18 cellular contexts compared by ENCODE assay signal in the genomic region with DNA sequence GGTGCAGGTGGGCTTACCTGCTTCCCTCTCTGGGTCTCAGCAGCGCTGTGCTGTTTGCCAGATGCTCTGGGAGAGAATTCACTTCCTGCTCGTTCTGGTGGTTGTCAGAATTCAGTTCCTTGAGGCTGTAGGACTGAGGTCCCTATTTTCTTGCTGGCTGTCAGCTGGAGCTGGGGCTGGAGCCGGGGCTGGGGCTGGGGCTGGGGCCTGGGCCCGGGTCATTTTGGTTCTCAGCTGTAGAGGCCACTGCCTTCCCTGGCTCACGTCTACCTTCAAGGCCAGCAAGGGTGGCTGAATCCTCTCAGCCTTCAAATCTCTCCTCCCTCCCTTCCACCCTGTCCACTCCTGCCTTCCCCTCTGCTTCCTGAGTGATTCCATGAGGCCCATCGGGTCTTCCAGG. TPM values are rescaled to one million over a fixed set of nuclear protein-coding genes. Genes with fewer than 3 reads are reported as not detected.
DNase-seq lines count a peak whose midpoint lies in the region; ATAC-seq and TF ChIP-seq lines count a peak whose summit lies in the region.
"Had no signal": no experiment of that assay in that cellular context is flagged by ENCODE, and none has a peak within 500 bp of the region (broad histone marks: within the 10 kb centered on the region; RNA-seq: fewer than 3 reads in every experiment).

No MANE protein-coding gene starts in this region.

- H3K27ac Mint-ChIP-seq in activated naive CD8-positive, alpha-beta T cell treated with anti-CD3 and anti-CD28 coated beads, Interleukin-2, amount 10 ng/mL, durations not matched to agents 7 days and 5 days, result peak overlapping the region; percentile 1
- H3K27ac Mint-ChIP-seq in activated naive CD8-positive, alpha-beta T cell treated with anti-CD3 and anti-CD28 coated beads, Interleukin-2, amount 50 U/mL, for 24 hours, result no peak overlapping the region
- H3K27ac Mint-ChIP-seq in neural crest cell (ENCODE audit: unreplicated experiment), result peak overlapping the region; percentile 29
- H3K27ac Mint-ChIP-seq: HFFc6 had no signal

- peaks cover 13% of the 10 kb centered on the region for H3K4me1 Mint-ChIP-seq in activated naive CD8-positive, alpha-beta T cell treated with anti-CD3 and anti-CD28 coated beads, Interleukin-2, amount 10 ng/mL, durations not matched to agents 7 days and 5 days
- no peaks in the 10 kb centered on the region for H3K4me1 Mint-ChIP-seq in activated naive CD8-positive, alpha-beta T cell treated with anti-CD3 and anti-CD28 coated beads, Interleukin-2, amount 50 U/mL, for 24 hours
- peaks cover 6% of the 10 kb centered on the region for H3K4me1 Mint-ChIP-seq in neural crest cell
- H3K4me1 Mint-ChIP-seq: CD4-positive, CD25-positive, alpha-beta regulatory T cell had no signal

- TF ChIP-seq CTCF in RWPE2 (IDR thresholded peaks at IDR 0.05; ENCODE audit: poor library complexity, severe bottlenecking) (no peak), neural crest cell (conservative IDR thresholded peaks at IDR 0.05) (no peak), upper lobe of right lung (IDR thresholded peaks at IDR 0.05) (no peak), psoas muscle (IDR thresholded peaks at IDR 0.05) (no peak)

- H3K9me3 Mint-ChIP-seq in activated naive CD8-positive, alpha-beta T cell treated with anti-CD3 and anti-CD28 coated beads, Interleukin-2, amount 10 ng/mL, durations not matched to agents 7 days and 5 days, result no peaks in the 10 kb centered on the region
- H3K9me3 Mint-ChIP-seq in activated naive CD8-positive, alpha-beta T cell treated with anti-CD3 and anti-CD28 coated beads, Interleukin-2, amount 50 U/mL, for 24 hours, result no peaks in the 10 kb centered on the region
- no peaks in the 10 kb centered on the region for H3K9me3 Mint-ChIP-seq in neural crest cell
- H3K9me3 Mint-ChIP-seq: CD4-positive, CD25-positive, alpha-beta regulatory T cell had no signal

- no peaks in the 10 kb centered on the region for H3K9me3 ChIP-seq in RWPE2 (ENCODE audit: severe bottlenecking)
- no peaks in the 10 kb centered on the region for H3K9me3 ChIP-seq in upper lobe of right lung
- no peaks in the 10 kb centered on the region for H3K9me3 ChIP-seq in psoas muscle
- H3K9me3 ChIP-seq: Caco-2 had no signal

- H3K27ac ChIP-seq in RWPE2 (ENCODE audit: poor library complexity, severe bottlenecking), result no peak overlapping the region
- no peak overlapping the region for H3K27ac ChIP-seq in upper lobe of right lung
- no peak overlapping the region for H3K27ac ChIP-seq in psoas muscle
- H3K27ac ChIP-seq: 22Rv1, A549 had no signal

- WGBS in psoas muscle, 3 donors, result 82 to 94% (median 89%) methylated on average over 6 of the region's 6 CpGs

- peaks cover 13% of the 10 kb centered on the region for H3K27me3 Mint-ChIP-seq in activated naive CD8-positive, alpha-beta T cell treated with anti-CD3 and anti-CD28 coated beads, Interleukin-2, amount 10 ng/mL, durations not matched to agents 7 days and 5 days
- H3K27me3 Mint-ChIP-seq in activated naive CD8-positive, alpha-beta T cell treated with anti-CD3 and anti-CD28 coated beads, Interleukin-2, amount 50 U/mL, for 24 hours, result peaks cover 4% of the 10 kb centered on the region
- H3K27me3 Mint-ChIP-seq in neural crest cell (ENCODE audit: low read depth), result peaks cover 29% of the 10 kb centered on the region
- H3K27me3 Mint-ChIP-seq: CD4-positive, CD25-positive, alpha-beta regulatory T cell had no signal

- H3K4me3 ChIP-seq in RWPE2 (ENCODE audit: severe bottlenecking) (no peak overlapping the region), upper lobe of right lung (no peak overlapping the region), psoas muscle (no peak overlapping the region)
- H3K4me3 ChIP-seq: A549 had no signal

- H3K27me3 ChIP-seq in RWPE2 (ENCODE audit: insufficient read depth, poor library complexity, severe bottlenecking) (peaks cover 91% of the 10 kb centered on the region), upper lobe of right lung (no peaks in the 10 kb centered on the region), psoas muscle (ENCODE audit: insufficient read depth in 3 of 3, low read length in 2 of 3) (peaks cover 0 to 18% (median 5%) of the 10 kb centered on the region in 3 donors)

- intact Hi-C loops in upper lobe of right lung (cut with DNase I), result no loop called here
- intact Hi-C loops in psoas muscle (cut with DNase I), result no loop called here

- no peak for ATAC-seq in activated naive CD8-positive, alpha-beta T cell treated with anti-CD3 and anti-CD28 coated beads, Interleukin-2, amount 10 ng/mL, durations not matched to agents 7 days and 5 days (ENCODE audit: low read depth)
- no peak for ATAC-seq in activated naive CD8-positive, alpha-beta T cell treated with anti-CD3 and anti-CD28 coated beads, Interleukin-2, amount 50 U/mL, for 24 hours
- ATAC-seq in RWPE2 (ENCODE audit: low read depth), result no peak
- no peak for ATAC-seq in upper lobe of right lung
- no peak for ATAC-seq in GM21381 (IDR thresholded peaks at IDR 0.05; ENCODE audit: unreplicated experiment)
- no peak for ATAC-seq in psoas muscle
- no peak for ATAC-seq in GM21619 (IDR thresholded peaks at IDR 0.05; ENCODE audit: unreplicated experiment)
- ATAC-seq: A549, HCT116 had no signal

- H3K36me3 ChIP-seq in RWPE2 (ENCODE audit: low read depth) (no peaks in the 10 kb centered on the region), upper lobe of right lung (no peaks in the 10 kb centered on the region), psoas muscle (ENCODE audit: insufficient read depth in 1 of 2, low read depth in 1 of 2) (no peaks in the 10 kb centered on the region)

- no peaks in the 10 kb centered on the region for H3K36me3 Mint-ChIP-seq in activated naive CD8-positive, alpha-beta T cell treated with anti-CD3 and anti-CD28 coated beads, Interleukin-2, amount 10 ng/mL, durations not matched to agents 7 days and 5 days
- no peaks in the 10 kb centered on the region for H3K36me3 Mint-ChIP-seq in activated naive CD8-positive, alpha-beta T cell treated with anti-CD3 and anti-CD28 coated beads, Interleukin-2, amount 50 U/mL, for 24 hours (ENCODE audit: low read depth)
- no peaks in the 10 kb centered on the region for H3K36me3 Mint-ChIP-seq in neural crest cell (ENCODE audit: low read depth)
- H3K36me3 Mint-ChIP-seq: CD4-positive, CD25-positive, alpha-beta regulatory T cell had no signal

- POLR2A ChIA-PET in activated naive CD8-positive, alpha-beta T cell treated with anti-CD3 and anti-CD28 coated beads, Interleukin-2, amount 10 ng/mL, durations not matched to agents 7 days and 5 days (lab: Charles Lee), result no interaction called here

- no peak for DNase-seq in activated naive CD8-positive, alpha-beta T cell treated with anti-CD3 and anti-CD28 coated beads, Interleukin-2, amount 10 ng/mL, durations not matched to agents 7 days and 5 days
- no peak for DNase-seq in activated naive CD8-positive, alpha-beta T cell treated with anti-CD3 and anti-CD28 coated beads, Interleukin-2, amount 50 U/mL, for 24 hours
- DNase-seq in RWPE2 (ENCODE audit: low spot score) (peak; percentile 59), neural crest cell (ENCODE audit: low read depth, low spot score) (no peak), upper lobe of right lung (peak; percentile 21), psoas muscle (no peak)
- DNase-seq: AML-193; C1 segment of cervical spinal cord; Caco-2; CD4-positive, CD25-positive, alpha-beta regulatory T cell; GOT3; H7; HFFc6 had no signal

- H3K4me1 ChIP-seq in RWPE2 (ENCODE audit: insufficient read depth, poor library complexity, severe bottlenecking), result no peaks in the 10 kb centered on the region
- peaks cover 5% of the 10 kb centered on the region for H3K4me1 ChIP-seq in upper lobe of right lung
- no peaks in the 10 kb centered on the region for H3K4me1 ChIP-seq in psoas muscle
- H3K4me1 ChIP-seq: A549, Caco-2 had no signal

- no peak overlapping the region for H3K4me3 Mint-ChIP-seq in activated naive CD8-positive, alpha-beta T cell treated with anti-CD3 and anti-CD28 coated beads, Interleukin-2, amount 10 ng/mL, durations not matched to agents 7 days and 5 days
- no peak overlapping the region for H3K4me3 Mint-ChIP-seq in activated naive CD8-positive, alpha-beta T cell treated with anti-CD3 and anti-CD28 coated beads, Interleukin-2, amount 50 U/mL, for 24 hours
- no peak overlapping the region for H3K4me3 Mint-ChIP-seq in neural crest cell
- H3K4me3 Mint-ChIP-seq: CD4-positive, CD25-positive, alpha-beta regulatory T cell; HFFc6 had no signal

RNA-seq across cellular contexts. Expression of gene PHACTR3, which starts 16.8 kb away (rescaled TPM):
- total RNA-seq in activated naive CD8-positive, alpha-beta T cell treated with anti-CD3 and anti-CD28 coated beads, Interleukin-2, amount 10 ng/mL, durations not matched to agents 7 days and 5 days, result not detected
- 22.3 and 22.4 TPM in 2 replicates for total RNA-seq in neural crest cell
- 18.2 TPM for total RNA-seq in upper lobe of right lung
- total RNA-seq in psoas muscle, result under 1 TPM in 2 of 4 donors, not detected in 2; 0.11 to 0.20 TPM
- under 1 TPM in 2 of 3 donors, not detected in 1; 0.10 to 0.46 TPM for polyA plus RNA-seq in psoas muscle
- total RNA-seq: CD4-positive, CD25-positive, alpha-beta regulatory T cell; HFFc6 had no signal
- polyA plus RNA-seq: A549; CD4-positive, CD25-positive, alpha-beta regulatory T cell had no signal

Comparison
In these comparisons a context has a peak if more than half of its experiments do, and no peak if none do; other contexts are left out.
1. DNase-seq: peak in RWPE2 (single experiment) and upper lobe of right lung (single experiment); none in activated naive CD8-positive, alpha-beta T cell treated with anti-CD3 and anti-CD28 coated beads, Interleukin-2, amount 10 ng/mL, durations not matched to agents 7 days and 5 days (single experiment), activated naive CD8-positive, alpha-beta T cell treated with anti-CD3 and anti-CD28 coated beads, Interleukin-2, amount 50 U/mL, for 24 hours (single experiment), neural crest cell (single experiment) and psoas muscle (0 of 2).
2. RNA of gene PHACTR3, which starts 16.8 kb away (total RNA-seq): 22.3 to 22.4 TPM in neural crest cell and 18.2 TPM in upper lobe of right lung (single experiment); 0.11 to 0.20 TPM in psoas muscle and not detected in activated naive CD8-positive, alpha-beta T cell treated with anti-CD3 and anti-CD28 coated beads, Interleukin-2, amount 10 ng/mL, durations not matched to agents 7 days and 5 days; every median in the first group is over 10 times any median in the second.